Comparison of ENCODE assay signal across 9 cellular contexts in the genomic region with DNA sequence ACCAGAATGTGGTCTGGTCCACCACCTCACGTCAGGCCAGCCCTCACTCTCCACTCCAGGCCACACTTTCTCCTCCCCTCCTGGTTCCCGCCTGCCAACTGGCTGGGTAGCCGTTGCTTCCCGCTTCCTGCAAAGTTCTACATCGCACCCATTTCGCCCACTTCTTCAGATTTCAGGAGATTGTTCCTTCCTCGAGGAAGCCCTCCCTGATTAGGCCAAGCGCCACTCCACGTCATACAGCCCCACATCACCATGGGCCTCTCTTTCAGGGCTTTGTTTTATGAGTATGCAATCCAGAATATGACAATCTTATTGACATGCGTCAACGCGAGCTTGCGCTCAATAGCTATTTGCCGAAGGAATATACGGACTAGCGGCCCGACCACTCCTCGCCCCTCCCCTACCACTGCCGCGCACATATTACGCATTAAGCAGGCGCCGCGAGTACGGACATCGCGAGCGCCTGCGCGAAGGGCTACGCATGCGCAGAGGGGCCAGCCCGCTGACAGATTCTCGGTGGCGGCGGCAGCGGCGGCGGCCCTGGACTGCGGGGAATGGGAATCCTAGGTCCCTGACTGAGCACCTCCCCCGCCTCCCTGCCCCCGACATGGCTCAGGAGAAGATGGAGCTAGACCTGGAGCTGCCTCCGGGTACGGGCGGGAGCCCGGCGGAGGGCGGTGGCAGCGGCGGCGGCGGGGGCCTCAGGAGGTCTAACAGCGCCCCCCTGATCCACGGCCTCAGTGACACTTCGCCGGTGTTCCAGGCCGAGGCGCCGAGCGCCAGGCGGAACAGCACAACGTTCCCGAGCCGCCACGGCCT.
DNase-seq lines count a peak whose midpoint lies in the region; ATAC-seq and TF ChIP-seq lines count a peak whose summit lies in the region.
"Had no signal": no experiment of that assay in that cellular context is flagged by ENCODE, and none has a peak within 500 bp of the region (broad histone marks: within the 10 kb centered on the region; RNA-seq: fewer than 3 reads in every experiment).

No MANE protein-coding gene starts in this region.

- peak; percentile 90 for TF ChIP-seq POLR2A in right lobe of liver (IDR thresholded peaks at IDR 0.05)

- peaks cover 6% of the 10 kb centered on the region for H3K4me1 Mint-ChIP-seq in CD14-positive monocyte

- H3K27me3 Mint-ChIP-seq in CD14-positive monocyte (ENCODE audit: low read depth in 3 of 3) = no peaks in the 10 kb centered on the region

- DNase-seq in CD14-positive monocyte (ENCODE audit: low spot score) = peak; percentile 93
- DNase-seq in NCI-H526 (lab: John Stamatoyannopoulos, UW) = peak; percentile 76 to 93
- peak; percentile 94 for DNase-seq in activated CD4-positive, alpha-beta T cell treated with anti-CD3 and anti-CD28 coated beads, Interleukin-2, amount 50 U/mL, for 1 hour
- DNase-seq in dorsolateral prefrontal cortex = peak; percentile 79 to 92 (median 84)
- DNase-seq in right lobe of liver = peak; percentile 94 to 95 (median 94)
- peak; percentile 94 for DNase-seq in stimulated activated CD4-positive, alpha-beta T cell treated with anti-CD3 and anti-CD28 coated beads, Interleukin-4, amount 100 ng/mL, for 24 hours

- H3K27ac ChIP-seq in dorsolateral prefrontal cortex (peak overlapping the region; percentile 76 to 99 (median 93)), right lobe of liver (peak overlapping the region; percentile 80 to 88 (median 81))

- H3K27me3 ChIP-seq in dorsolateral prefrontal cortex (no peaks in the 10 kb centered on the region), right lobe of liver (no peaks in the 10 kb centered on the region)

- H3K4me3 ChIP-seq in dorsolateral prefrontal cortex (peak overlapping the region; percentile 58 to 91 (median 83)), right lobe of liver (peak overlapping the region; percentile 78 to 83 (median 79))

- peak; percentile 18 for TF ChIP-seq CTCF in CD14-positive monocyte (IDR thresholded peaks at IDR 0.05)
- peak in 55 of 56 donors; percentile 21 to 88 (median 68) for TF ChIP-seq CTCF in dorsolateral prefrontal cortex (IDR thresholded peaks at IDR 0.05 in 54 of 56, conservative IDR thresholded peaks at IDR 0.05 in 2 of 56; ENCODE audit: low read depth in 1 of 56, partially characterized antibody in 56 of 56)
- peak in 3 of 4 donors; percentile 29 to 42 (median 42) for TF ChIP-seq CTCF in right lobe of liver (IDR thresholded peaks at IDR 0.05)

- peaks cover 0 to 34% (median 9%) of the 10 kb centered on the region in 4 donors for H3K4me1 ChIP-seq in right lobe of liver

- no peak overlapping the region for H3K4me3 Mint-ChIP-seq in CD14-positive monocyte
- H3K4me3 Mint-ChIP-seq: stimulated activated naive CD8-positive, alpha-beta T cell treated with anti-CD3 and anti-CD28 coated beads, Interleukin-15, Interleukin-2, amounts not matched to agents 100 ng/mL and 50 ng/mL, for 24 hours had no signal

- no peaks in the 10 kb centered on the region for H3K9me3 Mint-ChIP-seq in CD14-positive monocyte
- H3K9me3 Mint-ChIP-seq: stimulated activated naive CD8-positive, alpha-beta T cell treated with anti-CD3 and anti-CD28 coated beads, Interleukin-15, Interleukin-2, amounts not matched to agents 100 ng/mL and 50 ng/mL, for 24 hours had no signal

- WGBS in right lobe of liver (ENCODE audit: insufficient coverage, low coverage, low lambda C conversion rate, missing lambda C conversion rate) = under 1% methylated on average over 36 of the region's 65 CpGs

- no peaks in the 10 kb centered on the region for H3K36me3 ChIP-seq in right lobe of liver

- ATAC-seq in GM19328 (IDR thresholded peaks at IDR 0.05; ENCODE audit: unreplicated experiment) (peak; percentile 79), HG03469 (IDR thresholded peaks at IDR 0.05; ENCODE audit: unreplicated experiment) (peak; percentile 60), right lobe of liver (peak; percentile 92 to 96 (median 93))

- intact Hi-C loops in CD14-positive monocyte (cut with micrococcal nuclease) (loop anchor here in 1 of 2 donors (5.0 to 10.0 kb wide), 2 partner anchors 75 to 218 kb away; a partner anchor contains a TSS), dorsolateral prefrontal cortex (cut with DNase I) (loop anchor here in 1 of 2 donors (5.0 kb wide), 1 partner anchor 72 kb away; a partner anchor contains a TSS), right lobe of liver (cut with DNase I) (loop anchor here in 1 of 2 donors (10.0 kb wide), 1 partner anchor 65 kb away; no protein-coding TSS in a partner anchor)

- H3K36me3 Mint-ChIP-seq in CD14-positive monocyte = no peaks in the 10 kb centered on the region

- H3K27ac Mint-ChIP-seq in CD14-positive monocyte = no peak overlapping the region
- H3K27ac Mint-ChIP-seq: stimulated activated naive CD8-positive, alpha-beta T cell treated with anti-CD3 and anti-CD28 coated beads, Interleukin-15, Interleukin-2, amounts not matched to agents 100 ng/mL and 50 ng/mL, for 24 hours had no signal

- H3K9me3 ChIP-seq in right lobe of liver = no peaks in the 10 kb centered on the region

Comparison
In these comparisons a context has a peak if more than half of its experiments do, and no peak if none do; other contexts are left out.
1. Peak in every context shown above with its lines: DNase-seq, ATAC-seq, H3K4me3 ChIP-seq and H3K27ac ChIP-seq.
2. CTCF ChIP-seq: peak in every context shown above with its lines; median percentile 68 in dorsolateral prefrontal cortex; 42 in right lobe of liver; 18 in CD14-positive monocyte.